ENCODE assay signal across 20 cellular contexts in genomic region chr4:3845094-3845743, GRCh38.
DNase-seq lines count a peak whose midpoint lies in the region; ATAC-seq and TF ChIP-seq lines count a peak whose summit lies in the region.
"Had no signal": no experiment of that assay in that cellular context is flagged by ENCODE, and none has a peak within 500 bp of the region (broad histone marks: within the 10 kb centered on the region; RNA-seq: fewer than 3 reads in every experiment).

No MANE protein-coding gene starts in this region.

- peaks cover 5% of the 10 kb centered on the region for H3K9me3 Mint-ChIP-seq in activated naive CD8-positive, alpha-beta T cell treated with anti-CD3 and anti-CD28 coated beads for 36 hours
- H3K9me3 Mint-ChIP-seq in activated naive CD8-positive, alpha-beta T cell treated with anti-CD3 and anti-CD28 coated beads, Interleukin-2, amount 50 U/mL, for 24 hours, result no peaks in the 10 kb centered on the region
- peaks cover 7% of the 10 kb centered on the region for H3K9me3 Mint-ChIP-seq in mesothelial cell of epicardium

- ATAC-seq in activated naive CD8-positive, alpha-beta T cell treated with anti-CD3 and anti-CD28 coated beads, Interleukin-2, amount 50 U/mL, for 24 hours, result no peak
- ATAC-seq in thoracic aorta (ENCODE audit: insufficient number of reproducible peaks, low FRiP score, low read depth), result no peak
- ATAC-seq in lower lobe of right lung, result no peak
- ATAC-seq: CD8-positive, alpha-beta T cell; HCT116 had no signal

- no peaks in the 10 kb centered on the region for H3K36me3 Mint-ChIP-seq in activated naive CD8-positive, alpha-beta T cell treated with anti-CD3 and anti-CD28 coated beads for 36 hours
- H3K36me3 Mint-ChIP-seq in activated naive CD8-positive, alpha-beta T cell treated with anti-CD3 and anti-CD28 coated beads, Interleukin-2, amount 50 U/mL, for 24 hours (ENCODE audit: low read depth), result no peaks in the 10 kb centered on the region
- H3K36me3 Mint-ChIP-seq in mesothelial cell of epicardium, result no peaks in the 10 kb centered on the region
- H3K36me3 Mint-ChIP-seq: CD8-positive, alpha-beta T cell had no signal

- intact Hi-C loops in lower lobe of right lung (cut with DNase I), result no loop called here

- H3K4me1 ChIP-seq in thoracic aorta (ENCODE audit: control insufficient read depth in 1 of 2, low read depth in 2 of 2) (no peaks in the 10 kb centered on the region), lower lobe of right lung (no peaks in the 10 kb centered on the region)

- peaks cover 4% of the 10 kb centered on the region for H3K27me3 Mint-ChIP-seq in activated naive CD8-positive, alpha-beta T cell treated with anti-CD3 and anti-CD28 coated beads for 36 hours
- H3K27me3 Mint-ChIP-seq in activated naive CD8-positive, alpha-beta T cell treated with anti-CD3 and anti-CD28 coated beads, Interleukin-2, amount 50 U/mL, for 24 hours, result peaks cover 6% of the 10 kb centered on the region
- peaks cover 52% of the 10 kb centered on the region for H3K27me3 Mint-ChIP-seq in mesothelial cell of epicardium (ENCODE audit: low read depth)

- H3K27ac Mint-ChIP-seq in activated naive CD8-positive, alpha-beta T cell treated with anti-CD3 and anti-CD28 coated beads for 36 hours, result peak overlapping the region; percentile 21
- H3K27ac Mint-ChIP-seq in activated naive CD8-positive, alpha-beta T cell treated with anti-CD3 and anti-CD28 coated beads, Interleukin-2, amount 50 U/mL, for 24 hours, result no peak overlapping the region
- H3K27ac Mint-ChIP-seq in mesothelial cell of epicardium, result no peak overlapping the region
- H3K27ac Mint-ChIP-seq: B cell; CD8-positive, alpha-beta T cell had no signal

- DNase-seq in activated naive CD8-positive, alpha-beta T cell treated with anti-CD3 and anti-CD28 coated beads for 36 hours, result no peak
- no peak for DNase-seq in activated naive CD8-positive, alpha-beta T cell treated with anti-CD3 and anti-CD28 coated beads, Interleukin-2, amount 50 U/mL, for 24 hours
- DNase-seq in NCI-H187 treated with DMSO at 0.1 percent for 48 hours (lab: John Stamatoyannopoulos, UW), result peak; percentile 40
- no peak for DNase-seq in mesothelial cell of epicardium (ENCODE audit: low spot score in 2 of 2, unreplicated experiment in 2 of 2)
- no peak for DNase-seq in thoracic aorta (ENCODE audit: low spot score)
- no peak for DNase-seq in lower lobe of right lung
- no peak for DNase-seq in Ammon's horn (ENCODE audit: low spot score)
- DNase-seq in central memory CD4-positive, alpha-beta T cell, result no peak
- DNase-seq: 8988T; Calu3; CD8-positive, alpha-beta T cell; DMS79 treated with DMSO at 0.1 percent for 48 hours; GF-D8; GOT3; H7; IMR-90 had no signal

- H3K4me1 Mint-ChIP-seq in activated naive CD8-positive, alpha-beta T cell treated with anti-CD3 and anti-CD28 coated beads for 36 hours, result no peaks in the 10 kb centered on the region
- no peaks in the 10 kb centered on the region for H3K4me1 Mint-ChIP-seq in activated naive CD8-positive, alpha-beta T cell treated with anti-CD3 and anti-CD28 coated beads, Interleukin-2, amount 50 U/mL, for 24 hours
- no peaks in the 10 kb centered on the region for H3K4me1 Mint-ChIP-seq in mesothelial cell of epicardium
- H3K4me1 Mint-ChIP-seq: B cell had no signal

- H3K27ac ChIP-seq in thoracic aorta (no peak overlapping the region), lower lobe of right lung (no peak overlapping the region)
- H3K27ac ChIP-seq: BLaER1 treated with 17β-estradiol and CSF1 and Interleukin-3, amounts not matched to agents 10 nM and 100 nM; HL-60 had no signal

- TF ChIP-seq CTCF in mesothelial cell of epicardium (IDR thresholded peaks at IDR 0.05; ENCODE audit: unreplicated experiment), result peak; percentile 36
- TF ChIP-seq CTCF in thoracic aorta (IDR thresholded peaks at IDR 0.05), result peak; percentile 20
- no peak for TF ChIP-seq CTCF in lower lobe of right lung (IDR thresholded peaks at IDR 0.05)

- H3K4me3 Mint-ChIP-seq in activated naive CD8-positive, alpha-beta T cell treated with anti-CD3 and anti-CD28 coated beads for 36 hours, result no peak overlapping the region
- H3K4me3 Mint-ChIP-seq in activated naive CD8-positive, alpha-beta T cell treated with anti-CD3 and anti-CD28 coated beads, Interleukin-2, amount 50 U/mL, for 24 hours, result no peak overlapping the region
- no peak overlapping the region for H3K4me3 Mint-ChIP-seq in mesothelial cell of epicardium
- H3K4me3 Mint-ChIP-seq: B cell; CD8-positive, alpha-beta T cell had no signal

- H3K36me3 ChIP-seq in thoracic aorta, result no peaks in the 10 kb centered on the region
- no peaks in the 10 kb centered on the region for H3K36me3 ChIP-seq in lower lobe of right lung
- H3K36me3 ChIP-seq: BLaER1 treated with 17β-estradiol and CSF1 and Interleukin-3, amounts not matched to agents 10 nM and 100 nM had no signal

- H3K27me3 ChIP-seq in thoracic aorta (replicated peaks; ENCODE audit: insufficient read depth) (no peaks in the 10 kb centered on the region), lower lobe of right lung (ENCODE audit: low read depth) (peaks cover 4% of the 10 kb centered on the region)
- H3K27me3 ChIP-seq: BLaER1 treated with 17β-estradiol and CSF1 and Interleukin-3, amounts not matched to agents 10 nM and 100 nM had no signal

- H3K4me3 ChIP-seq in thoracic aorta (no peak overlapping the region), lower lobe of right lung (no peak overlapping the region)
- H3K4me3 ChIP-seq: BLaER1 treated with 17β-estradiol and CSF1 and Interleukin-3, amounts not matched to agents 10 nM and 100 nM had no signal

- H3K9me3 ChIP-seq in thoracic aorta (peaks cover 2% of the 10 kb centered on the region), lower lobe of right lung (no peaks in the 10 kb centered on the region)
